ENCODE assay signal across 8 cellular contexts in genomic region chr1:117366281-117366981, GRCh38. TPM values are rescaled to one million over a fixed set of nuclear protein-coding genes. Genes with fewer than 3 reads are reported as not detected.
DNase-seq lines count a peak whose midpoint lies in the region; ATAC-seq and TF ChIP-seq lines count a peak whose summit lies in the region.

No MANE protein-coding gene starts in this region.

- H3K36me3 ChIP-seq in adrenal gland (replicated peaks in 1 of 2) (no peaks in the 10 kb centered on the region), upper lobe of left lung (no peaks in the 10 kb centered on the region)

- no peaks in the 10 kb centered on the region for H3K27me3 ChIP-seq in adrenal gland
- no peaks in the 10 kb centered on the region for H3K27me3 ChIP-seq in upper lobe of left lung

- H3K9me3 ChIP-seq in adrenal gland (replicated peaks in 1 of 3): no peaks in the 10 kb centered on the region
- no peaks in the 10 kb centered on the region for H3K9me3 ChIP-seq in upper lobe of left lung

- 0 to 3% (median 0%) methylated on average over 13 to 63 of the region's 63 CpGs for WGBS in adrenal gland, 4 donors
- WGBS in upper lobe of left lung, 2 donors: 0% methylated on average over 9 to 49 of the region's 63 CpGs

- peak overlapping the region; percentile 99 for H3K27ac Mint-ChIP-seq in progenitor cell of endocrine pancreas

- DNase-seq in GF-D8 (lab: John Stamatoyannopoulos, UW) (peak; percentile 48), Kasumi-1 (lab: John Stamatoyannopoulos, UW) (peak; percentile 47 to 52), T follicular helper cell (ENCODE audit: low read depth) (peak; percentile 70), adrenal gland (peak; percentile 78 to 93 (median 89)), left cardiac atrium (peak; percentile 91), progenitor cell of endocrine pancreas (ENCODE audit: low spot score, unreplicated experiment) (peak; percentile 85), upper lobe of left lung (peak; percentile 88 to 98)

- ATAC-seq in GM21825 (IDR thresholded peaks at IDR 0.05; ENCODE audit: unreplicated experiment): peak; percentile 39
- ATAC-seq in left cardiac atrium: peak; percentile 91 to 92
- peak; percentile 87 to 96 for ATAC-seq in upper lobe of left lung (ENCODE audit: low FRiP score in 2 of 2)

- intact Hi-C loops in adrenal gland (cut with DNase I): no loop called here
- intact Hi-C loops in left cardiac atrium (cut with DNase I): loop anchor here in 1 of 2 donors (5.0 kb wide), 2 partner anchors 44 to 244 kb away; partner anchors contain the start of gene TRIM45

- H3K4me3 ChIP-seq in adrenal gland (peak overlapping the region; percentile 39 to 97 (median 85)), upper lobe of left lung (peak overlapping the region; percentile 63 to 89 (median 88))

- TF ChIP-seq EP300 in upper lobe of left lung (IDR thresholded peaks at IDR 0.05): no peak

- H3K27me3 Mint-ChIP-seq in progenitor cell of endocrine pancreas: no peaks in the 10 kb centered on the region

- peaks cover 5 to 54% of the 10 kb centered on the region in 2 donors for H3K4me1 ChIP-seq in adrenal gland (replicated peaks in 1 of 2)
- peaks cover 31 to 46% (median 32%) of the 10 kb centered on the region in 4 donors for H3K4me1 ChIP-seq in upper lobe of left lung

- H3K27ac ChIP-seq in adrenal gland: peak overlapping the region; percentile 80 to 99 (median 97)
- peak overlapping the region; percentile 95 to 100 (median 98) for H3K27ac ChIP-seq in upper lobe of left lung

- H3K4me3 Mint-ChIP-seq in progenitor cell of endocrine pancreas (ENCODE audit: low read depth): peak overlapping the region; percentile 94

- H3K36me3 Mint-ChIP-seq in progenitor cell of endocrine pancreas (ENCODE audit: insufficient read depth): no peaks in the 10 kb centered on the region

- TF ChIP-seq POLR2A in adrenal gland (IDR thresholded peaks at IDR 0.05) (no peak), upper lobe of left lung (IDR thresholded peaks at IDR 0.05) (peak in 2 of 4 donors; percentile 31 to 80)

- no peaks in the 10 kb centered on the region for H3K9me3 Mint-ChIP-seq in progenitor cell of endocrine pancreas (ENCODE audit: low read depth)

- H3K4me1 Mint-ChIP-seq in progenitor cell of endocrine pancreas (ENCODE audit: low read depth): peaks cover 43% of the 10 kb centered on the region

- TF ChIP-seq CTCF in adrenal gland (IDR thresholded peaks at IDR 0.05): peak in 1 of 6 experiments; percentile 10
- no peak for TF ChIP-seq CTCF in progenitor cell of endocrine pancreas (IDR thresholded peaks at IDR 0.05; ENCODE audit: unreplicated experiment)
- peak in 1 of 6 experiments; percentile 6 for TF ChIP-seq CTCF in upper lobe of left lung (IDR thresholded peaks at IDR 0.05)

RNA-seq across cellular contexts. Expression of gene MAN1A2, which starts 0.8 kb away (rescaled TPM):
- total RNA-seq in adrenal gland (10 to 100 TPM; 29.0 to 45.2 (median 36.8) TPM), left cardiac atrium (10 to 100 TPM; 36.3 TPM), progenitor cell of endocrine pancreas (66.5 and 67.7 TPM in 2 replicates), upper lobe of left lung (10 to 100 TPM; 25.5 to 45.2 (median 33.3) TPM)
- polyA plus RNA-seq in adrenal gland: 10 to 100 TPM in 1 of 3 donors, 1 to 10 TPM in 2; 4.4 to 31.2 (median 7.2) TPM

Comparison
In these comparisons a context has a peak if more than half of its experiments do, and no peak if none do; other contexts are left out.
1. Peak in every context shown above with its lines: DNase-seq, ATAC-seq, H3K4me3 ChIP-seq and H3K27ac ChIP-seq.
2. ATAC-seq: peak in every context shown above with its lines; median percentile 92 in left cardiac atrium; 92 in upper lobe of left lung; 39 in GM21825.